17 cellular contexts compared by ENCODE assay signal in genomic region chr14:64217318-64217717, GRCh38.
DNase-seq lines count a peak whose midpoint lies in the region; ATAC-seq and TF ChIP-seq lines count a peak whose summit lies in the region.
"Had no signal": no experiment of that assay in that cellular context is flagged by ENCODE, and none has a peak within 500 bp of the region (broad histone marks: within the 10 kb centered on the region; RNA-seq: fewer than 3 reads in every experiment).

No MANE protein-coding gene starts in this region.

- no peaks in the 10 kb centered on the region for H3K9me2 ChIP-seq in SU-DHL-6 (replicated peaks; ENCODE audit: insufficient read depth, low read length)
- no peaks in the 10 kb centered on the region for H3K9me2 ChIP-seq in hepatocyte (replicated peaks; ENCODE audit: insufficient read depth)

- H3K4me2 ChIP-seq in SU-DHL-6 (ENCODE audit: low read depth, low read length, poor library complexity, severe bottlenecking) (peak overlapping the region; percentile 9), hepatocyte (no peak overlapping the region)

- H3K27ac ChIP-seq in SU-DHL-6 (ENCODE audit: low read depth, low read length) (peak overlapping the region; percentile 64), hepatocyte (no peak overlapping the region)
- H3K27ac ChIP-seq: ascending aorta had no signal

- H3K36me3 ChIP-seq in SU-DHL-6 (ENCODE audit: low read length) (peaks cover 43% of the 10 kb centered on the region; the same call in 1 of the 2 replicates), hepatocyte (replicated peaks; ENCODE audit: insufficient read depth, low read depth) (no peaks in the 10 kb centered on the region)

- in situ Hi-C loops in G401 (cut with HindIII; ENCODE audit: low sequenced_read_pairs), result no loop called here

- H3K9me3 ChIP-seq in SU-DHL-6 (ENCODE audit: insufficient read depth, low read length), result no peaks in the 10 kb centered on the region
- H3K9me3 ChIP-seq in hepatocyte (ENCODE audit: low read depth), result no peaks in the 10 kb centered on the region
- H3K9me3 ChIP-seq: ascending aorta, spleen had no signal

- WGBS in hepatocyte (ENCODE audit: low lambda C conversion rate, missing lambda C conversion rate), result 93% methylated on average over 4 of the region's 4 CpGs

- peaks cover 14% of the 10 kb centered on the region; the same call in 1 of the 2 replicates for H3F3A ChIP-seq in SU-DHL-6 (ENCODE audit: insufficient read depth)

- DNase-seq in G401 (ENCODE audit: low spot score) (peak; percentile 45), left lobe of liver (ENCODE audit: low spot score) (peak; percentile 6), cerebellar nuclear complex (lab: John Stamatoyannopoulos, UW) (no peak), HT-29 (ENCODE audit: low spot score) (no peak), epidermal melanocyte (ENCODE audit: insufficient read length, low spot score) (no peak), hepatocyte (ENCODE audit: low spot score) (no peak)
- DNase-seq: activated CD8-positive, alpha-beta T cell treated with anti-CD3 and anti-CD28 coated beads, Interleukin-2, amount 10 ng/mL, durations not matched to agents 7 days and 5 days; activated effector memory CD4-positive, alpha-beta T cell treated with Interleukin-2 at 50 U/mL for 16 hours; KBM-7; mesenchymal stem cell; NCI-H526 treated with DMSO at 0.1 percent for 48 hours; occipital lobe; RPMI8226; spleen had no signal

- H3K27me3 ChIP-seq in SU-DHL-6 (ENCODE audit: low read length), result no peaks in the 10 kb centered on the region
- H3K27me3 ChIP-seq in hepatocyte, result no peaks in the 10 kb centered on the region
- H3K27me3 ChIP-seq: ascending aorta, spleen had no signal

- no peaks in the 10 kb centered on the region for H4K20me1 ChIP-seq in SU-DHL-6 (ENCODE audit: low read depth, low read length)
- no peaks in the 10 kb centered on the region for H4K20me1 ChIP-seq in hepatocyte (ENCODE audit: insufficient read depth, poor library complexity, severe bottlenecking)

- no peak for TF ChIP-seq CTCF in SU-DHL-6 (IDR thresholded peaks at IDR 0.05; ENCODE audit: insufficient read depth, low read length, poor library complexity, severe bottlenecking)
- TF ChIP-seq CTCF in hepatocyte (IDR thresholded peaks at IDR 0.05; ENCODE audit: poor library complexity), result no peak

- H3K9ac ChIP-seq in SU-DHL-6 (ENCODE audit: low read length), result peak overlapping the region; percentile 2; the same call in 1 of the 2 replicates

- peaks cover 16% of the 10 kb centered on the region for H3K4me1 ChIP-seq in hepatocyte (ENCODE audit: insufficient read depth)

- H3K79me2 ChIP-seq in SU-DHL-6 (ENCODE audit: insufficient read depth, low read length), result no peaks in the 10 kb centered on the region
- H3K79me2 ChIP-seq in hepatocyte, result no peaks in the 10 kb centered on the region

- H2AFZ ChIP-seq in SU-DHL-6 (ENCODE audit: low read depth, low read length, severe bottlenecking), result no peak overlapping the region
- H2AFZ ChIP-seq in hepatocyte, result no peak overlapping the region

- ATAC-seq in GM21723 (IDR thresholded peaks at IDR 0.05; ENCODE audit: unreplicated experiment) (peak; percentile 44), left lobe of liver (no peak)
- ATAC-seq: activated CD8-positive, alpha-beta T cell treated with anti-CD3 and anti-CD28 coated beads, Interleukin-2, amount 10 ng/mL, durations not matched to agents 7 days and 5 days had no signal

- H3K4me3 ChIP-seq in SU-DHL-6 (ENCODE audit: insufficient read depth, low read length, poor library complexity, severe bottlenecking) (no peak overlapping the region), hepatocyte (no peak overlapping the region)
- H3K4me3 ChIP-seq: ascending aorta, spleen had no signal

Comparison
In these comparisons a context has a peak if more than half of its experiments do, and no peak if none do; other contexts are left out.
1. DNase-seq: peak in G401 (single experiment) and left lobe of liver (single experiment); none in cerebellar nuclear complex (0 of 2), HT-29 (single experiment), epidermal melanocyte (single experiment) and hepatocyte (single experiment).